Comparison of ENCODE assay signal across 24 cellular contexts in the genomic region with DNA sequence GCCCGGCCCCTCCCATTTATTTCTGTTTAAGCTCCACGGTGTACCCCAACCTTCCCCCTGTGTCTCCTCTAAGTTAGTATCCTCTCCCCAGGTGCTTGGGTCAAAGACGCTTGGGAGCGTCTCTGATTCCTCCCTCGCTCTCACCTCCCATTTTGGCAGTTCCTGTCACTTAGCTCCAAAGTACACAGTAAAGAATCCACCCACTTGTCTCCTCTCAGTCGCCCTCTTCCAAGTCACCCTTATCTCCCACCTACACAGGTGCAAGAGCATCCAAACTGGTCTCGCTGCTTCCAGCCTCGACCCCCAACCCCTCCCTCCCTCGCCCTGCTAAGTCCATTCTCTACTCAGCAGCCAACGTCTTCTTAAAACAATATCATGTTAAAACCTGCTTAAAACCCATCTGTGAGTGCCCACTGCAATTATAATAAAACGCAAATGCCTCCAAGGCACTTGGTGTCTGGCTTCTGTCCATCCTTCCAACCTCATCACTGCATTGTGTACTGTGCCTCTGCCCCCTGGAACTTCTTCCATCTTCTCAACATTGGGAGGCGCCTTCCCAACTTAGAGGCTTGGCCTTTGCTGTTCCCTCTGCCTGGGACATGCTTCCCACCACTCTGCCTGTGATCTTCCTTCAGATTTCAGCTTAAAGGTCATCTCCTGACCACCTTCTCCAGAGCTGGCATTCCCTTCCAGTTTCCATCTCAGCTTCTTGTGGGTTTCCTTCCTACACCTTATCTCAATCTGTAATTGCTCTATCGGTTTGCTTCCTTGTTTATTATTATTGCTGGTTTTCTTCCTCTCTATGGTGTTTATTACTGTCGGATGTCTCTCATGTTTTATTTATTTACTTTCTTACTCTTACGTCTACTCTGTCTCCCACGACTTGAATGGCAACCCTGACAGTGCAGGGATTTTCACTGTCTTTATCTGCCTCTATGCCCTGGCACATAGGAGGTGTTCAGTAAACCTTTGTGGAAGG. TPM values are rescaled to one million over a fixed set of nuclear protein-coding genes. Genes with fewer than 3 reads are reported as not detected.
DNase-seq lines count a peak whose midpoint lies in the region; ATAC-seq lines count a peak whose summit lies in the region.
"Had no signal": no experiment of that assay in that cellular context is flagged by ENCODE, and none has a peak within 500 bp of the region (broad histone marks: within the 10 kb centered on the region; RNA-seq: fewer than 3 reads in every experiment).

No MANE protein-coding gene starts in this region.

- peak overlapping the region; percentile 65 for H3K27ac Mint-ChIP-seq in T-helper 17 cell
- H3K27ac Mint-ChIP-seq in activated CD4-positive, alpha-beta T cell treated with anti-CD3 and anti-CD28 coated beads, Interleukin-2, amount 10 ng/mL, durations not matched to agents 7 days and 5 days: no peak overlapping the region
- H3K27ac Mint-ChIP-seq: activated T-helper 17 cell treated with anti-CD3 and anti-CD28 coated beads, Interleukin-2, amount 50 U/mL, for 72 hours; B cell had no signal

- intact Hi-C loops in posterior vena cava (cut with DNase I): no loop called here

- H3K27me3 Mint-ChIP-seq in T-helper 17 cell: no peaks in the 10 kb centered on the region
- H3K27me3 Mint-ChIP-seq in activated CD4-positive, alpha-beta T cell treated with anti-CD3 and anti-CD28 coated beads, Interleukin-2, amount 10 ng/mL, durations not matched to agents 7 days and 5 days: no peaks in the 10 kb centered on the region
- H3K27me3 Mint-ChIP-seq: activated T-helper 17 cell treated with anti-CD3 and anti-CD28 coated beads, Interleukin-2, amount 50 U/mL, for 72 hours; B cell had no signal

- H3K36me3 Mint-ChIP-seq in T-helper 17 cell (ENCODE audit: low read depth): peaks cover 10% of the 10 kb centered on the region
- peaks cover 7% of the 10 kb centered on the region for H3K36me3 Mint-ChIP-seq in activated CD4-positive, alpha-beta T cell treated with anti-CD3 and anti-CD28 coated beads, Interleukin-2, amount 10 ng/mL, durations not matched to agents 7 days and 5 days (ENCODE audit: low read depth)

- ATAC-seq in T-helper 17 cell (no peak), HG03442 (IDR thresholded peaks at IDR 0.05; ENCODE audit: unreplicated experiment) (no peak)
- ATAC-seq: activated T-helper 17 cell treated with anti-CD3 and anti-CD28 coated beads, Interleukin-2, amount 50 U/mL, for 72 hours had no signal

- CTCF ChIA-PET in activated CD4-positive, alpha-beta T cell treated with anti-CD3 and anti-CD28 coated beads, Interleukin-2, amount 10 ng/mL, durations not matched to agents 7 days and 5 days (lab: Charles Lee): no interaction called here

- POLR2A ChIA-PET in activated CD4-positive, alpha-beta T cell treated with anti-CD3 and anti-CD28 coated beads, Interleukin-2, amount 10 ng/mL, durations not matched to agents 7 days and 5 days (lab: Charles Lee): interaction anchor here (0.5 kb wide), 1 partner anchor 304 kb away, joined by 4 read pairs; no protein-coding TSS in a partner anchor

- DNase-seq in DMS53 (lab: John Stamatoyannopoulos, UW) (peak; percentile 70), DMS53 treated with DMSO at 0.1 percent for 48 hours (lab: John Stamatoyannopoulos, UW; ENCODE audit: unreplicated experiment) (no peak), EH (ENCODE audit: low read depth) (peak; percentile 7), T-helper 17 cell (no peak), posterior vena cava (ENCODE audit: low spot score) (peak; percentile 16), HUDEP-2 (lab: John Stamatoyannopoulos, UW; ENCODE audit: unreplicated experiment in 76 of 76) (no peak)
- no peak for DNase-seq in activated CD4-positive, alpha-beta T cell treated with anti-CD3 and anti-CD28 coated beads, Interleukin-2, amount 10 ng/mL, durations not matched to agents 7 days and 5 days
- DNase-seq: activated CD4-positive, alpha-beta T cell treated with anti-CD3 and anti-CD28 coated beads for 48 hours; activated CD8-positive, alpha-beta memory T cell treated with anti-CD3 and anti-CD28 coated beads, Interleukin-2, amount 50 U/mL, for 4 hours; HCEC 1CT; NCI-H1694 treated with DMSO at 0.1 percent for 48 hours; RPMI8226; stimulated activated CD4-positive, alpha-beta T cell treated with anti-CD3 and anti-CD28 coated beads, Interleukin-2, amount 100 ng/mL, for 48 hours; stimulated activated naive CD4-positive, alpha-beta T cell; T-helper 2 cell had no signal

- no peak overlapping the region for H3K4me3 Mint-ChIP-seq in T-helper 17 cell
- H3K4me3 Mint-ChIP-seq in activated CD4-positive, alpha-beta T cell treated with anti-CD3 and anti-CD28 coated beads, Interleukin-2, amount 10 ng/mL, durations not matched to agents 7 days and 5 days: no peak overlapping the region
- H3K4me3 Mint-ChIP-seq: activated T-helper 17 cell treated with anti-CD3 and anti-CD28 coated beads, Interleukin-2, amount 50 U/mL, for 72 hours; B cell had no signal

- peaks cover 26% of the 10 kb centered on the region for H3K4me1 Mint-ChIP-seq in T-helper 17 cell
- peaks cover 9% of the 10 kb centered on the region for H3K4me1 Mint-ChIP-seq in activated CD4-positive, alpha-beta T cell treated with anti-CD3 and anti-CD28 coated beads, Interleukin-2, amount 10 ng/mL, durations not matched to agents 7 days and 5 days

- no peaks in the 10 kb centered on the region for H3K9me3 ChIP-seq in T-helper 17 cell (ENCODE audit: control insufficient read depth, low read length, poor library complexity, severe bottlenecking)
- H3K9me3 ChIP-seq: thyroid gland had no signal

- no peaks in the 10 kb centered on the region for H3K9me3 Mint-ChIP-seq in activated CD4-positive, alpha-beta T cell treated with anti-CD3 and anti-CD28 coated beads, Interleukin-2, amount 10 ng/mL, durations not matched to agents 7 days and 5 days
- H3K9me3 Mint-ChIP-seq: activated T-helper 17 cell treated with anti-CD3 and anti-CD28 coated beads, Interleukin-2, amount 50 U/mL, for 72 hours had no signal

RNA-seq across cellular contexts. Expression of a gene that starts 9.5 kb away (rescaled TPM):
- under 1 TPM; 0.32 to 0.39 TPM for total RNA-seq in T-helper 17 cell
- total RNA-seq in posterior vena cava: not detected
- total RNA-seq in activated CD4-positive, alpha-beta T cell treated with anti-CD3 and anti-CD28 coated beads, Interleukin-2, amount 10 ng/mL, durations not matched to agents 7 days and 5 days: under 1 TPM; 0.35 to 0.67 TPM
- total RNA-seq: A172, kidney epithelial cell, lung microvascular endothelial cell, renal cortical epithelial cell, thyroid gland had no signal

RNA-seq across cellular contexts. Expression of a gene that starts 16.0 kb away (rescaled TPM):
- 1 to 10 TPM; 4.1 to 4.6 TPM for total RNA-seq in T-helper 17 cell
- 1 to 10 TPM; 3.7 to 5.0 TPM for total RNA-seq in posterior vena cava
- total RNA-seq in activated CD4-positive, alpha-beta T cell treated with anti-CD3 and anti-CD28 coated beads, Interleukin-2, amount 10 ng/mL, durations not matched to agents 7 days and 5 days: 1 to 10 TPM; 8.5 to 10.0 TPM

RNA-seq across cellular contexts. Expression of a gene that starts 27.3 kb away (rescaled TPM):
- not detected for total RNA-seq in T-helper 17 cell
- total RNA-seq in posterior vena cava: not detected
- total RNA-seq in activated CD4-positive, alpha-beta T cell treated with anti-CD3 and anti-CD28 coated beads, Interleukin-2, amount 10 ng/mL, durations not matched to agents 7 days and 5 days: not detected
- total RNA-seq: A172; activated T-helper 17 cell treated with anti-CD3 and anti-CD28 coated beads, Interleukin-2, amount 50 U/mL, for 72 hours; B cell; lung microvascular endothelial cell; renal cortical epithelial cell had no signal

RNA-seq across cellular contexts. Expression of a gene that starts 32.5 kb away (rescaled TPM):
- total RNA-seq in T-helper 17 cell (1 to 10 TPM; 1.4 to 4.8 TPM), posterior vena cava (10 to 100 TPM in 1 of 2 donors, 1 to 10 TPM in 1; 8.7 to 12.6 TPM)
- under 1 TPM; 0.20 to 0.27 TPM for total RNA-seq in activated CD4-positive, alpha-beta T cell treated with anti-CD3 and anti-CD28 coated beads, Interleukin-2, amount 10 ng/mL, durations not matched to agents 7 days and 5 days
- total RNA-seq: A172, B cell, renal cortical epithelial cell, smooth muscle cell had no signal

RNA-seq across cellular contexts. Expression of a gene that starts 49.9 kb away (rescaled TPM):
- total RNA-seq in T-helper 17 cell: under 1 TPM in 1 of 2 donors, not detected in 1; 0.42 TPM
- total RNA-seq in posterior vena cava: 1 to 10 TPM; 1.8 to 5.5 TPM
- total RNA-seq in activated CD4-positive, alpha-beta T cell treated with anti-CD3 and anti-CD28 coated beads, Interleukin-2, amount 10 ng/mL, durations not matched to agents 7 days and 5 days: not detected
- total RNA-seq: A172; activated T-helper 17 cell treated with anti-CD3 and anti-CD28 coated beads, Interleukin-2, amount 50 U/mL, for 72 hours; B cell; kidney epithelial cell; lung microvascular endothelial cell; renal cortical epithelial cell; smooth muscle cell had no signal

Comparison
In these comparisons a context has a peak if more than half of its experiments do, and no peak if none do; other contexts are left out.
1. DNase-seq: peak in DMS53 (single experiment), EH (single experiment) and posterior vena cava (single experiment); none in DMS53 treated with DMSO at 0.1 percent for 48 hours (single experiment), T-helper 17 cell (0 of 3), HUDEP-2 (0 of 76) and activated CD4-positive, alpha-beta T cell treated with anti-CD3 and anti-CD28 coated beads, Interleukin-2, amount 10 ng/mL, durations not matched to agents 7 days and 5 days (single experiment).